In genomic region chr19:16144216-16144581, GRCh38 we compare ENCODE assay signal across 11 cellular contexts. TPM values are rescaled to one million over a fixed set of nuclear protein-coding genes. Genes with fewer than 3 reads are reported as not detected.
DNase-seq lines count a peak whose midpoint lies in the region; ATAC-seq and TF ChIP-seq lines count a peak whose summit lies in the region.
"Had no signal": no experiment of that assay in that cellular context is flagged by ENCODE, and none has a peak within 500 bp of the region (broad histone marks: within the 10 kb centered on the region; RNA-seq: fewer than 3 reads in every experiment).

No MANE protein-coding gene starts in this region.

- H3K27ac ChIP-seq in 22Rv1 = peak overlapping the region; percentile 57

- intact Hi-C loops in activated CD4-positive, alpha-beta memory T cell treated with anti-CD3 and anti-CD28 coated beads for 36 hours (cut with micrococcal nuclease) = loop anchor here (2.0 kb wide), 1 partner anchor 25 kb away; no protein-coding TSS in a partner anchor
- intact Hi-C loops in Caco-2 (cut with micrococcal nuclease; ENCODE audit: unreplicated experiment) = no loop called here

- H3K4me3 ChIP-seq in GM12865 (ENCODE audit: low read depth, low read length) (peak overlapping the region; percentile 72), Caco-2 (ENCODE audit: low read depth, low read length) (no peak overlapping the region)
- H3K4me3 ChIP-seq: smooth muscle cell had no signal

- H3K27ac Mint-ChIP-seq in activated CD4-positive, alpha-beta memory T cell treated with anti-CD3 and anti-CD28 coated beads for 36 hours = peak overlapping the region; percentile 92
- peak overlapping the region; percentile 98 for H3K27ac Mint-ChIP-seq in memory B cell
- H3K27ac Mint-ChIP-seq in Caco-2 (ENCODE audit: unreplicated experiment) = no peak overlapping the region

- H3K36me3 Mint-ChIP-seq in activated CD4-positive, alpha-beta memory T cell treated with anti-CD3 and anti-CD28 coated beads for 36 hours = peaks cover 6% of the 10 kb centered on the region
- H3K36me3 Mint-ChIP-seq in memory B cell (peaks cover 17% of the 10 kb centered on the region), Caco-2 (ENCODE audit: insufficient read depth, unreplicated experiment) (peaks cover 5% of the 10 kb centered on the region)

- H3K27me3 ChIP-seq in Caco-2 (replicated peaks; ENCODE audit: control insufficient read depth, insufficient read depth, low read length) = no peaks in the 10 kb centered on the region

- no peaks in the 10 kb centered on the region for H3K9me3 Mint-ChIP-seq in activated CD4-positive, alpha-beta memory T cell treated with anti-CD3 and anti-CD28 coated beads for 36 hours
- peaks cover 3% of the 10 kb centered on the region for H3K9me3 Mint-ChIP-seq in memory B cell
- H3K9me3 Mint-ChIP-seq in Caco-2 (ENCODE audit: unreplicated experiment) = no peaks in the 10 kb centered on the region

- H3K4me3 Mint-ChIP-seq in activated CD4-positive, alpha-beta memory T cell treated with anti-CD3 and anti-CD28 coated beads for 36 hours = peak overlapping the region; percentile 92
- H3K4me3 Mint-ChIP-seq in memory B cell (peak overlapping the region; percentile 99), Caco-2 (ENCODE audit: unreplicated experiment) (no peak overlapping the region)

- DNase-seq in GM12865 (ENCODE audit: low read depth) (no peak), memory B cell (ENCODE audit: low spot score in 2 of 2) (no peak), MV-4-11 (lab: John Stamatoyannopoulos, UW) (no peak), Caco-2 (no peak)
- DNase-seq in activated CD4-positive, alpha-beta memory T cell treated with anti-CD3 and anti-CD28 coated beads for 36 hours = no peak
- no peak for DNase-seq in stimulated activated CD4-positive, alpha-beta T cell treated with anti-CD3 and anti-CD28 coated beads, Interleukin-4, amount 100 ng/mL, for 1 hour
- DNase-seq: C1 segment of cervical spinal cord, NCI-H1694 treated with DMSO at 0.1 percent for 48 hours had no signal

- ATAC-seq in memory B cell (ENCODE audit: low read depth) (no peak), GM19467 (IDR thresholded peaks at IDR 0.05; ENCODE audit: unreplicated experiment) (no peak)

- peaks cover 5% of the 10 kb centered on the region; the same call in 1 of the 2 replicates for H3K4me1 ChIP-seq in Caco-2

- CTCF ChIA-PET in activated CD4-positive, alpha-beta memory T cell treated with anti-CD3 and anti-CD28 coated beads for 36 hours (lab: Charles Lee) = interaction anchor here (0.6 to 2.2 kb wide), 7 partner anchors 26 to 238 kb away, joined by 3 to 19 read pairs (median 3); partner anchors contain the start of gene CIB3
- CTCF ChIA-PET in Caco-2 (lab: Charles Lee) = no interaction called here

- TF ChIP-seq CTCF in 22Rv1 (IDR thresholded peaks at IDR 0.05) (no peak), GM12865 (IDR thresholded peaks at IDR 0.05; ENCODE audit: insufficient read depth, low read depth, low read length, missing control alignments) (no peak), Caco-2 (IDR thresholded peaks at IDR 0.05; ENCODE audit: insufficient read depth in 1 of 2, low read depth in 1 of 2, low read length in 1 of 2, severe bottlenecking in 1 of 2, unreplicated experiment in 1 of 2) (no peak)

- H3K4me1 Mint-ChIP-seq in activated CD4-positive, alpha-beta memory T cell treated with anti-CD3 and anti-CD28 coated beads for 36 hours (ENCODE audit: low read depth) = peaks cover 26% of the 10 kb centered on the region
- H3K4me1 Mint-ChIP-seq in memory B cell (peaks cover 39% of the 10 kb centered on the region), Caco-2 (ENCODE audit: low read depth, unreplicated experiment) (peaks cover 14% of the 10 kb centered on the region)

- no TSS peak for BruUV-seq in Caco-2 (replicated peaks; lab: Mats Ljungman, UMichigan)

- no peaks in the 10 kb centered on the region for H3K9me3 ChIP-seq in Caco-2

- H3K27me3 Mint-ChIP-seq in activated CD4-positive, alpha-beta memory T cell treated with anti-CD3 and anti-CD28 coated beads for 36 hours = no peaks in the 10 kb centered on the region
- H3K27me3 Mint-ChIP-seq in memory B cell (no peaks in the 10 kb centered on the region), Caco-2 (ENCODE audit: insufficient read depth, unreplicated experiment) (no peaks in the 10 kb centered on the region)

- no peaks in the 10 kb centered on the region for H3K36me3 ChIP-seq in Caco-2 (ENCODE audit: control insufficient read depth, insufficient read depth, low read length)

- POLR2A ChIA-PET in activated CD4-positive, alpha-beta memory T cell treated with anti-CD3 and anti-CD28 coated beads for 36 hours (lab: Charles Lee) = interaction anchor here (0.6 to 1.7 kb wide), 7 partner anchors 9 to 913 kb away, joined by 3 to 8 read pairs (median 6); partner anchors contain the start of gene FAM32A
- POLR2A ChIA-PET in Caco-2 (lab: Charles Lee) = interaction anchor here (0.7 to 0.9 kb wide), 2 partner anchors 41 to 70 kb away, joined by 6 to 14 read pairs; partner anchors contain the start of gene FAM32A

RNA-seq across cellular contexts. Expression of gene HSH2D, which starts 0.7 kb away (rescaled TPM):
- total RNA-seq in activated CD4-positive, alpha-beta memory T cell treated with anti-CD3 and anti-CD28 coated beads for 36 hours = 10 to 100 TPM; 23.6 to 26.1 TPM
- total RNA-seq in Caco-2 (2022) = 0.23 and 0.35 TPM in 2 replicates
- total RNA-seq: smooth muscle cell had no signal

RNA-seq across cellular contexts. Expression of gene CIB3, which starts 29.1 kb away (rescaled TPM):
- not detected for total RNA-seq in activated CD4-positive, alpha-beta memory T cell treated with anti-CD3 and anti-CD28 coated beads for 36 hours
- not detected in 2 replicates for total RNA-seq in Caco-2 (2022)
- total RNA-seq: smooth muscle cell had no signal

RNA-seq across cellular contexts. Expression of gene RAB8A, which starts 32.5 kb away (rescaled TPM):
- 100 to 1,000 TPM; 146 to 154 TPM for total RNA-seq in activated CD4-positive, alpha-beta memory T cell treated with anti-CD3 and anti-CD28 coated beads for 36 hours
- 108 and 129 TPM in 2 replicates for total RNA-seq in Caco-2 (2022)

RNA-seq across cellular contexts. Expression of gene FAM32A, which starts 41.0 kb away (rescaled TPM):
- total RNA-seq in activated CD4-positive, alpha-beta memory T cell treated with anti-CD3 and anti-CD28 coated beads for 36 hours = 10 to 100 TPM; 43.8 to 44.3 TPM
- total RNA-seq in Caco-2 (2022) = 113 and 126 TPM in 2 replicates

RNA-seq across cellular contexts. Expression of gene AP1M1, which starts 53.5 kb away (rescaled TPM):
- total RNA-seq in activated CD4-positive, alpha-beta memory T cell treated with anti-CD3 and anti-CD28 coated beads for 36 hours = 100 to 1,000 TPM; 100 to 113 TPM
- total RNA-seq in Caco-2 (2022) = 98.0 and 105 TPM in 2 replicates

Comparison
In these comparisons a context has a peak if more than half of its experiments do, and no peak if none do; other contexts are left out.
1. RNA of gene HSH2D, which starts 0.7 kb away (total RNA-seq): 23.6 to 26.1 TPM in activated CD4-positive, alpha-beta memory T cell treated with anti-CD3 and anti-CD28 coated beads for 36 hours; 0.23 to 0.35 TPM in Caco-2; every median in the first group is over 10 times any median in the second.